Comparison of ENCODE assay signal across 1 cellular context in the genomic region with DNA sequence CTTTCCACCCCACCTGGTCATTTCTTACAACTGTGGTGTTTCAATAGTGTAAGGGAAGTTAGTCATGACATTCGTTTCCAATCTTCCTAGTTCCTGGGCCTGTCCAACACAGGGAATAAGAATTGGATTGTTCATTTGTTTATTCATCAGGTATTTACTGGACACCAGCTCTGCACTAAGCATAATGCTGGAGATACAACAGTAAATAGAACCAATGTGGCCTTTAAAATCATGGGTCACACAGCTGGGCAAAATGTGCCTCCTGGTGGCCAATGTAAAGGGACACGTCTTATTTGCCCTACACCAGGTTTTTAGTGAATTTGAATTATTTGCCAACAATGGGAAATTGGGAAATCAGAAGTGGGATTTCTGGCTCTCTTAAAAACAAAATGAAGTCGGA.
TF ChIP-seq lines count a peak whose summit lies in the region.

No MANE protein-coding gene starts in this region.

TF ChIP-seq in WTC11, 78 proteins besides CTCF, POLR2A, EP300 and RAD21:
- no peak for TF ChIP-seq GRHL2 (CRISPR knock-in tag; IDR thresholded peaks at IDR 0.05; ENCODE audit: insufficient replicate concordance, severe bottlenecking)
- TF ChIP-seq, protein P1, sequence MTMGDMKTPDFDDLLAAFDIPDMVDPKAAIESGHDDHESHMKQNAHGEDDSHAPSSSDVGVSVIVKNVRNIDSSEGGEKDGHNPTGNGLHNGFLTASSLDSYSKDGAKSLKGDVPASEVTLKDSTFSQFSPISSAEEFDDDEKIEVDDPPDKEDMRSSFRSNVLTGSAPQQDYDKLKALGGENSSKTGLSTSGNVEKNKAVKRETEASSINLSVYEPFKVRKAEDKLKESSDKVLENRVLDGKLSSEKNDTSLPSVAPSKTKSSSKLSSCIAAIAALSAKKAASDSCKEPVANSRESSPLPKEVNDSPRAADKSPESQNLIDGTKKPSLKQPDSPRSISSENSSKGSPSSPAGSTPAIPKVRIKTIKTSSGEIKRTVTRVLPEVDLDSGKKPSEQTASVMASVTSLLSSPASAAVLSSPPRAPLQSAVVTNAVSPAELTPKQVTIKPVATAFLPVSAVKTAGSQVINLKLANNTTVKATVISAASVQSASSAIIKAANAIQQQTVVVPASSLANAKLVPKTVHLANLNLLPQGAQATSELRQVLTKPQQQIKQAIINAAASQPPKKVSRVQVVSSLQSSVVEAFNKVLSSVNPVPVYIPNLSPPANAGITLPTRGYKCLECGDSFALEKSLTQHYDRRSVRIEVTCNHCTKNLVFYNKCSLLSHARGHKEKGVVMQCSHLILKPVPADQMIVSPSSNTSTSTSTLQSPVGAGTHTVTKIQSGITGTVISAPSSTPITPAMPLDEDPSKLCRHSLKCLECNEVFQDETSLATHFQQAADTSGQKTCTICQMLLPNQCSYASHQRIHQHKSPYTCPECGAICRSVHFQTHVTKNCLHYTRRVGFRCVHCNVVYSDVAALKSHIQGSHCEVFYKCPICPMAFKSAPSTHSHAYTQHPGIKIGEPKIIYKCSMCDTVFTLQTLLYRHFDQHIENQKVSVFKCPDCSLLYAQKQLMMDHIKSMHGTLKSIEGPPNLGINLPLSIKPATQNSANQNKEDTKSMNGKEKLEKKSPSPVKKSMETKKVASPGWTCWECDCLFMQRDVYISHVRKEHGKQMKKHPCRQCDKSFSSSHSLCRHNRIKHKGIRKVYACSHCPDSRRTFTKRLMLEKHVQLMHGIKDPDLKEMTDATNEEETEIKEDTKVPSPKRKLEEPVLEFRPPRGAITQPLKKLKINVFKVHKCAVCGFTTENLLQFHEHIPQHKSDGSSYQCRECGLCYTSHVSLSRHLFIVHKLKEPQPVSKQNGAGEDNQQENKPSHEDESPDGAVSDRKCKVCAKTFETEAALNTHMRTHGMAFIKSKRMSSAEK (CRISPR knock-in tag; IDR thresholded peaks at IDR 0.05; ENCODE audit: borderline replicate concordance), result no peak
- TF ChIP-seq ETV6 (CRISPR knock-in tag; IDR thresholded peaks at IDR 0.05), result no peak
